In the genomic region with DNA sequence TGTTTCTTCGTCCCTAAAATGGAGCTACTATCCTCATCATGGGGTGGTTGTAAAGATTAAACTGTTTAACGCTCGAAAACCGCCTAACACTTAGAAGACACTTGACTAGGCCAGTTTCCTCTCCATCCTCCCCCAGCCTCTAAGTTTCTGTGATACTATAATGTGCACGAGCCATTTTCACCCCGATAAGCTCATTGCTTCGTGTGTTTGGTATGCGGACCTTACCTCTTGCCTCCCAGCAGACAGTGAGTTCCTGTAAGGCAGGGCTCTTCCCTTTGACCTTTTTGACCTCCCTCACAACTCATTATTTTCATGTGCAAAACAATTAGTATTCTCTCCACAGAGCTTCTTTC, we compare ENCODE assay signal across 8 cellular contexts. TPM values are rescaled to one million over a fixed set of nuclear protein-coding genes. Genes with fewer than 3 reads are reported as not detected.
A peak's percentile ranks its signal among the peaks of the same experiment; 100 is the strongest.
DNase-seq lines count a peak whose midpoint lies in the region; ATAC-seq, FAIRE-seq and TF ChIP-seq lines count a peak whose summit lies in the region.

No MANE protein-coding gene starts in this region.

- no peaks in the 10 kb centered on the region; the same call in 1 of the 2 replicates for H4K20me1 ChIP-seq in Karpas-422 (ENCODE audit: insufficient read depth, low read depth, low read length)

- peak overlapping the region; percentile 79 for H3K9ac ChIP-seq in Karpas-422 (ENCODE audit: low read length)

- H3K9me2 ChIP-seq in Karpas-422 (replicated peaks; ENCODE audit: insufficient read depth, low read length) = no peaks in the 10 kb centered on the region

- peaks cover 65% of the 10 kb centered on the region for H3K4me1 ChIP-seq in Karpas-422 (ENCODE audit: low read length)

- ATAC-seq in GM21423 (IDR thresholded peaks at IDR 0.05; ENCODE audit: unreplicated experiment) = no peak

- peaks cover 40% of the 10 kb centered on the region for H3K79me2 ChIP-seq in Karpas-422 (ENCODE audit: low read length)

- peak overlapping the region; percentile 82 for H3K4me2 ChIP-seq in Karpas-422 (ENCODE audit: low read depth, low read length, poor library complexity, severe bottlenecking)

- peak overlapping the region; percentile 81 for H3K4me3 ChIP-seq in Karpas-422 (ENCODE audit: low read length)

- H3K27ac ChIP-seq in Karpas-422 (ENCODE audit: low read length) (peak overlapping the region; percentile 80), cingulate gyrus (ENCODE audit: low read depth, low read length) (peak overlapping the region; percentile 57)

- no peak for TF ChIP-seq CTCF in D721Med (IDR thresholded peaks at IDR 0.05; ENCODE audit: insufficient read depth, missing control alignments)

- no peaks in the 10 kb centered on the region for H3K27me3 ChIP-seq in Karpas-422 (ENCODE audit: low read length)

- DNase-seq in NCI-H2196 (lab: John Stamatoyannopoulos, UW; ENCODE audit: unreplicated experiment) (peak; percentile 53), NCI-H2196 treated with DMSO at 0.1 percent for 48 hours (lab: John Stamatoyannopoulos, UW; ENCODE audit: unreplicated experiment) (no peak), Karpas-422 (no peak), myocyte (ENCODE audit: low read depth) (peak; percentile 41), D721Med (ENCODE audit: insufficient read length, low spot score) (no peak)
- no peak for DNase-seq in effector CD8-positive, alpha-beta T cell (lab: John Stamatoyannopoulos, UW)

- no peak for FAIRE-seq in D721Med (lab: Jason Lieb, UNC)

- no peaks in the 10 kb centered on the region for H3K9me3 ChIP-seq in Karpas-422 (ENCODE audit: low read length)

- H2AFZ ChIP-seq in Karpas-422 (ENCODE audit: low read length) = peak overlapping the region; percentile 6; the same call in 1 of the 2 replicates

- no peaks in the 10 kb centered on the region for H3K36me3 ChIP-seq in Karpas-422 (ENCODE audit: insufficient read depth, low read length)

RNA-seq across cellular contexts. Expression of a gene that starts 0.5 kb away (rescaled TPM):
- 17.1 and 25.9 TPM in 2 replicates for total RNA-seq in Karpas-422 (2014; rRNA removed; shearing (Covaris generic); ENCODE audit: low replicate concordance)
- 4.7 and 5.0 TPM in 2 replicates for total RNA-seq in myocyte
- 2.7 TPM for polyA plus RNA-seq in myocyte (2012)

Comparison
In these comparisons a context has a peak if more than half of its experiments do, and no peak if none do; other contexts are left out.
1. DNase-seq: peak in NCI-H2196 (single experiment) and myocyte (single experiment); none in NCI-H2196 treated with DMSO at 0.1 percent for 48 hours (single experiment), Karpas-422 (single experiment), D721Med (single experiment) and effector CD8-positive, alpha-beta T cell (single experiment).